16 cellular contexts compared by ENCODE assay signal in the genomic region with DNA sequence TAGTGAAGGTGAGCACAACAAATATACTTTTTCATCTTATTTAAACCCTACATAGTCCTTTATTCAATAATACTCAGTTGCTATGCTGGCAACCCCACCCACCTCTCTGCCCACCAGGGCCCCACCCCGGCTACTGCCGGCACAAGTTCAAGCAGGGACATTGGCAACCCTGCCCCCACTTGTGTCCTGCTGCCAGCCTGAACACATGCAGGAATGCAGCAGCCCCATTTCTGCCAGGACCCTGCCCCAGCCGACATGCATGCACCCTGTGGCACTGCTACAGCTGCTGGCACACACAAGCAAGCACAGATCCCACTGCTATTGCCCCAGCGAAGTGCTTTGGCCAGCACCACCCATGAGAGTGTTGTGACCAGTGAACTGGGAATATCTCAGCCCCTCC.
DNase-seq lines count a peak whose midpoint lies in the region; ATAC-seq, FAIRE-seq and TF ChIP-seq lines count a peak whose summit lies in the region.
"Had no signal": no experiment of that assay in that cellular context is flagged by ENCODE, and none has a peak within 500 bp of the region (broad histone marks: within the 10 kb centered on the region; RNA-seq: fewer than 3 reads in every experiment).

No MANE protein-coding gene starts in this region.

- peaks cover 26% of the 10 kb centered on the region for H3K27me3 Mint-ChIP-seq in stimulated activated memory B cell treated with anti-CD40 and anti-IgM and Interleukin-4, amounts not matched to agents 10 μg/mL and 1 μg/mL and 100 μg/mL, for 72 hours

- H3K27ac Mint-ChIP-seq in stimulated activated memory B cell treated with anti-CD40 and anti-IgM and Interleukin-4, amounts not matched to agents 10 μg/mL and 1 μg/mL and 100 μg/mL, for 72 hours: no peak overlapping the region
- H3K27ac Mint-ChIP-seq: CD14-positive monocyte; CD8-positive, alpha-beta memory T cell had no signal

- no peak overlapping the region for H2BK5ac ChIP-seq in mesenchymal stem cell (ENCODE audit: low read depth, low read length, poor library complexity, severe bottlenecking)

- no peaks in the 10 kb centered on the region for H3K36me3 ChIP-seq in bronchial epithelial cell (ENCODE audit: control insufficient read depth, insufficient read depth, low read length)
- H3K36me3 ChIP-seq in mesenchymal stem cell (ENCODE audit: control insufficient read depth in 1 of 2, insufficient read depth in 2 of 2, low read depth in 1 of 2, low read length in 2 of 2): no peaks in the 10 kb centered on the region
- H3K36me3 ChIP-seq in thyroid gland: no peaks in the 10 kb centered on the region

- no peak overlapping the region for H2AFZ ChIP-seq in mesenchymal stem cell (ENCODE audit: low read depth, low read length)

- no peak overlapping the region for H3K9ac ChIP-seq in mesenchymal stem cell (ENCODE audit: low read length)

- no peak overlapping the region for H2BK120ac ChIP-seq in mesenchymal stem cell (ENCODE audit: low read depth, low read length)

- no peak overlapping the region for H3K23ac ChIP-seq in mesenchymal stem cell (ENCODE audit: low read length in 2 of 2)

- no peak overlapping the region for H2BK12ac ChIP-seq in mesenchymal stem cell (ENCODE audit: low read length in 2 of 2)

- no peak overlapping the region for H3K18ac ChIP-seq in mesenchymal stem cell (ENCODE audit: low read depth in 1 of 2, low read length in 2 of 2)

- no peak for ATAC-seq in right cardiac atrium
- ATAC-seq in Right ventricle myocardium inferior: no peak
- ATAC-seq in stimulated activated memory B cell treated with anti-CD40 and anti-IgM and Interleukin-4, amounts not matched to agents 10 μg/mL and 1 μg/mL and 100 μg/mL, for 72 hours: no peak
- ATAC-seq: A549, HCT116 had no signal

- H2AK5ac ChIP-seq in mesenchymal stem cell (ENCODE audit: low read length, severe bottlenecking): no peak overlapping the region

- peak; percentile 13 to 47 (median 46) for DNase-seq in right cardiac atrium
- DNase-seq in Right ventricle myocardium inferior (ENCODE audit: missing footprints): no peak
- peak; percentile 3 for DNase-seq in bronchial epithelial cell (ENCODE audit: low read depth)
- no peak for DNase-seq in mesenchymal stem cell
- peak; percentile 36 to 38 for DNase-seq in thyroid gland
- DNase-seq in HPDE6-E6E7 (ENCODE audit: extremely low spot score): no peak
- DNase-seq in GM12891 (ENCODE audit: insufficient read length, low spot score): no peak
- DNase-seq: Caco-2; CD8-positive, alpha-beta memory T cell; DMS53 had no signal

- H3K27me3 ChIP-seq in right cardiac atrium (ENCODE audit: control insufficient read depth, insufficient read depth) (no peaks in the 10 kb centered on the region), bronchial epithelial cell (ENCODE audit: control insufficient read depth, insufficient read depth, low read length) (no peaks in the 10 kb centered on the region), mesenchymal stem cell (ENCODE audit: control insufficient read depth in 1 of 2, insufficient read depth in 1 of 2, low read length in 2 of 2) (peaks cover 0 to 14% of the 10 kb centered on the region in 2 experiments), thyroid gland (no peaks in the 10 kb centered on the region)

- no peak overlapping the region for H3K4ac ChIP-seq in mesenchymal stem cell (ENCODE audit: low read depth in 1 of 2, low read length in 2 of 2)

- H2BK15ac ChIP-seq in mesenchymal stem cell (ENCODE audit: low read depth, poor library complexity, severe bottlenecking): no peak overlapping the region

- H3K4me1 ChIP-seq in right cardiac atrium (ENCODE audit: control insufficient read depth, insufficient read depth, low read length) (peaks cover 3% of the 10 kb centered on the region), mesenchymal stem cell (ENCODE audit: control insufficient read depth, insufficient read depth, low read depth, low read length) (no peaks in the 10 kb centered on the region), thyroid gland (peaks cover 7 to 9% of the 10 kb centered on the region in 2 donors)
- H3K4me1 ChIP-seq: A549, Caco-2 had no signal

- WGBS in right cardiac atrium: 67% methylated on average over 4 of the region's 4 CpGs
- 83% methylated on average over 4 of the region's 4 CpGs for WGBS in mesenchymal stem cell
- WGBS in thyroid gland, 2 donors: 19 to 30% methylated on average over 3 to 4 of the region's 4 CpGs

- intact Hi-C loops in right cardiac atrium (cut with DNase I) (loop anchor here in 2 of 4 donors (10.0 kb wide), 3 partner anchors 160 to 740 kb away; no protein-coding TSS in a partner anchor), Right ventricle myocardium inferior (cut with DNase I) (loop anchor here (10.0 kb wide), 1 partner anchor 160 kb away; no protein-coding TSS in a partner anchor), thyroid gland (cut with DNase I) (loop anchor here (10.0 kb wide), 1 partner anchor 740 kb away; no protein-coding TSS in a partner anchor)

- no peak overlapping the region for H3K4me3 ChIP-seq in right cardiac atrium (ENCODE audit: low read length)
- no peak overlapping the region for H3K4me3 ChIP-seq in bronchial epithelial cell (ENCODE audit: low read depth, low read length)
- H3K4me3 ChIP-seq in mesenchymal stem cell (ENCODE audit: insufficient read depth in 1 of 2, low read depth in 1 of 2, low read length in 2 of 2): peak overlapping the region in 1 of 2 experiments; percentile 29
- H3K4me3 ChIP-seq in thyroid gland (replicated peaks in 1 of 3): no peak overlapping the region
- H3K4me3 ChIP-seq: A549 had no signal

- H3K4me3 Mint-ChIP-seq in stimulated activated memory B cell treated with anti-CD40 and anti-IgM and Interleukin-4, amounts not matched to agents 10 μg/mL and 1 μg/mL and 100 μg/mL, for 72 hours: no peak overlapping the region
- H3K4me3 Mint-ChIP-seq: CD14-positive monocyte; CD8-positive, alpha-beta memory T cell had no signal

- FAIRE-seq in bronchial epithelial cell (lab: Jason Lieb, UNC): no peak
- FAIRE-seq in GM12891 (lab: Jason Lieb, UNC): no peak
- FAIRE-seq: A549, GM18507, H54 had no signal

- no peak overlapping the region for H4K91ac ChIP-seq in mesenchymal stem cell (ENCODE audit: low read length)

- H3K4me2 ChIP-seq in mesenchymal stem cell (ENCODE audit: low read length, poor library complexity, severe bottlenecking): no peak overlapping the region
- H3K4me2 ChIP-seq: A549 had no signal

- TF ChIP-seq POLR2A in thyroid gland (IDR thresholded peaks at IDR 0.05) (no peak), GM12891 (IDR thresholded peaks at IDR 0.05; ENCODE audit: low read depth, low read length) (no peak)

- TF ChIP-seq CTCF in bronchial epithelial cell (IDR thresholded peaks at IDR 0.05; ENCODE audit: insufficient read depth, low read length, severe bottlenecking): no peak
- TF ChIP-seq CTCF in thyroid gland (IDR thresholded peaks at IDR 0.05): no peak

- no peaks in the 10 kb centered on the region for H3K36me3 Mint-ChIP-seq in stimulated activated memory B cell treated with anti-CD40 and anti-IgM and Interleukin-4, amounts not matched to agents 10 μg/mL and 1 μg/mL and 100 μg/mL, for 72 hours
- H3K36me3 Mint-ChIP-seq: CD14-positive monocyte had no signal

- no peak overlapping the region for H3K27ac ChIP-seq in right cardiac atrium (ENCODE audit: low read length)
- H3K27ac ChIP-seq in mesenchymal stem cell (ENCODE audit: low read length, poor library complexity, severe bottlenecking): no peak overlapping the region
- H3K27ac ChIP-seq in thyroid gland: no peak overlapping the region
- H3K27ac ChIP-seq: A549 had no signal

- H4K8ac ChIP-seq in mesenchymal stem cell (ENCODE audit: low read length): peak overlapping the region; percentile 2

- H3K79me1 ChIP-seq in mesenchymal stem cell (replicated peaks; ENCODE audit: low read length, poor library complexity, severe bottlenecking): no peaks in the 10 kb centered on the region

- peaks cover 10% of the 10 kb centered on the region for H3K4me1 Mint-ChIP-seq in stimulated activated memory B cell treated with anti-CD40 and anti-IgM and Interleukin-4, amounts not matched to agents 10 μg/mL and 1 μg/mL and 100 μg/mL, for 72 hours

- no peak overlapping the region for H3K14ac ChIP-seq in mesenchymal stem cell (ENCODE audit: low read length in 2 of 2)

- no peaks in the 10 kb centered on the region for H3K9me3 Mint-ChIP-seq in stimulated activated memory B cell treated with anti-CD40 and anti-IgM and Interleukin-4, amounts not matched to agents 10 μg/mL and 1 μg/mL and 100 μg/mL, for 72 hours
- H3K9me3 Mint-ChIP-seq: CD14-positive monocyte; CD8-positive, alpha-beta memory T cell had no signal

- no peaks in the 10 kb centered on the region for H3K9me3 ChIP-seq in right cardiac atrium (ENCODE audit: control insufficient read depth, low read length)
- no peaks in the 10 kb centered on the region for H3K9me3 ChIP-seq in mesenchymal stem cell (ENCODE audit: control insufficient read depth, low read length)
- no peaks in the 10 kb centered on the region for H3K9me3 ChIP-seq in thyroid gland
- H3K9me3 ChIP-seq: A549, Caco-2 had no signal

TF ChIP-seq in GM12891, 5 proteins besides CTCF, POLR2A, EP300 and RAD21:
- TF ChIP-seq POLR2AphosphoS5 (IDR thresholded peaks at IDR 0.05; ENCODE audit: low read depth, low read length) (no peak), POU2F2 (IDR thresholded peaks at IDR 0.05; ENCODE audit: low read depth, low read length) (no peak), PAX5 (IDR thresholded peaks at IDR 0.05; ENCODE audit: insufficient read depth, low read length, severe bottlenecking) (no peak), TAF1 (IDR thresholded peaks at IDR 0.05; ENCODE audit: low read depth, low read length) (no peak), SPI1 (IDR thresholded peaks at IDR 0.05; ENCODE audit: low read depth, low read length) (no peak)

Comparison
In these comparisons a context has a peak if more than half of its experiments do, and no peak if none do; other contexts are left out.
1. DNase-seq: peak in right cardiac atrium (3 of 3), bronchial epithelial cell (single experiment) and thyroid gland (2 of 2); none in Right ventricle myocardium inferior (single experiment), mesenchymal stem cell (single experiment), HPDE6-E6E7 (single experiment) and GM12891 (single experiment).